Comparison of ENCODE assay signal across 8 cellular contexts in genomic region chr5:1380011-1380817, GRCh38. TPM values are rescaled to one million over a fixed set of nuclear protein-coding genes. Genes with fewer than 3 reads are reported as not detected.
DNase-seq lines count a peak whose midpoint lies in the region; ATAC-seq, FAIRE-seq and TF ChIP-seq lines count a peak whose summit lies in the region.

No MANE protein-coding gene starts in this region.

- peaks cover 15 to 18% of the 10 kb centered on the region in 2 donors for H3K4me1 Mint-ChIP-seq in natural killer cell treated with Interleukin-12 subunit alpha and Interleukin-12 subunit beta and Interleukin-15 and Interleukin-18, amount 100 ng/mL, for 72 hours (ENCODE audit: low read depth in 2 of 2)

- WGBS in H1 (ENCODE audit: extremely low coverage in 1 of 2, insufficient coverage in 1 of 2, insufficient read length in 1 of 2, insufficient replicate concordance in 2 of 2, low coverage in 1 of 2, low lambda C conversion rate in 2 of 2, missing lambda C conversion rate in 1 of 2), 2 experiments = 31% methylated on average over 33 of the region's 34 CpGs; no CpG with 5 or more reads in 1 of the 2 experiments
- WGBS in suprapubic skin = 92% methylated on average over 6 of the region's 34 CpGs

- H2BK120ac ChIP-seq in H1 (replicated peaks; ENCODE audit: low read depth, low read length) = no peak overlapping the region

- no peak overlapping the region for H2AK5ac ChIP-seq in H1 (ENCODE audit: low read depth, low read length)

- H3K4me1 ChIP-seq in H1 (replicated peaks in 1 of 4; ENCODE audit: control insufficient read depth in 3 of 4, insufficient read depth in 4 of 4, low read length in 3 of 4) (peaks cover 0 to 6% (median 4%) of the 10 kb centered on the region in 4 experiments; a peak in 6 of 7 replicates), suprapubic skin (peaks cover 10% of the 10 kb centered on the region)

- no peak overlapping the region for H3K23ac ChIP-seq in H1 (ENCODE audit: insufficient read length)

- H3K14ac ChIP-seq in H1 (ENCODE audit: insufficient read length) = no peak overlapping the region

- H3K18ac ChIP-seq in H1 (ENCODE audit: extremely low read depth, low read length) = no peak overlapping the region; the same call in 1 of the 2 replicates

- no peak overlapping the region for H3K27ac Mint-ChIP-seq in natural killer cell treated with Interleukin-12 subunit alpha and Interleukin-12 subunit beta and Interleukin-15 and Interleukin-18, amount 100 ng/mL, for 72 hours

- H3K27ac ChIP-seq in H1 (ENCODE audit: low read depth, low read length) (no peak overlapping the region), suprapubic skin (no peak overlapping the region)

- peak overlapping the region; percentile 66 for H3K4me3 Mint-ChIP-seq in natural killer cell treated with Interleukin-12 subunit alpha and Interleukin-12 subunit beta and Interleukin-15 and Interleukin-18, amount 100 ng/mL, for 72 hours

- TF ChIP-seq CTCF in AG10803 (conservative IDR thresholded peaks at IDR 0.05; ENCODE audit: low read length) (peak; percentile 43), H1 (IDR thresholded peaks at IDR 0.05; ENCODE audit: control extremely low read depth in 1 of 3, insufficient read depth in 1 of 3, low read depth in 1 of 3, low read length in 3 of 3) (peak in 2 of 3 experiments; percentile 74 to 98; a peak in 3 of 4 replicates), suprapubic skin (IDR thresholded peaks at IDR 0.05) (peak; percentile 43 to 81)

- intact Hi-C loops in posterior vena cava (cut with DNase I) = no loop called here

- H3K36me3 ChIP-seq in H1 (ENCODE audit: control insufficient read depth in 2 of 4, insufficient read depth in 4 of 4, low read length in 3 of 4) = no peaks in the 10 kb centered on the region
- H3K36me3 ChIP-seq in suprapubic skin = no peaks in the 10 kb centered on the region

- FAIRE-seq in H1 (lab: Jason Lieb, UNC) = no peak

- peaks cover 5 to 10% of the 10 kb centered on the region in 2 experiments; a peak in 3 of 4 replicates for H3K9me3 ChIP-seq in H1 (ENCODE audit: insufficient read depth in 2 of 2, low read depth in 1 of 2, low read length in 1 of 2)
- no peaks in the 10 kb centered on the region for H3K9me3 ChIP-seq in suprapubic skin

- H4K5ac ChIP-seq in H1 (ENCODE audit: insufficient read length, low read depth, low read length) = no peak overlapping the region

- H3K23me2 ChIP-seq in H1 (ENCODE audit: low read depth, low read length) = peaks cover 2% of the 10 kb centered on the region; the same call in 1 of the 2 replicates

- CTCF ChIA-PET in H1 (lab: Charles Lee; ENCODE audit: partially characterized antibody) = interaction anchor here (0.7 to 4.0 kb wide), 43 partner anchors 10 to 370 kb away, joined by 3 to 31 read pairs (median 4); no protein-coding TSS in a partner anchor

- peak overlapping the region; percentile 77 for H4K8ac ChIP-seq in H1 (ENCODE audit: extremely low read depth, insufficient read depth, low read length)

- TF ChIP-seq RAD21 in H1 (IDR thresholded peaks at IDR 0.05 in 1 of 2, conservative IDR thresholded peaks at IDR 0.05 in 1 of 2; ENCODE audit: low read depth in 2 of 2, low read length in 2 of 2) = peak; percentile 66 to 78

- H3K36me3 Mint-ChIP-seq in natural killer cell treated with Interleukin-12 subunit alpha and Interleukin-12 subunit beta and Interleukin-15 and Interleukin-18, amount 100 ng/mL, for 72 hours = no peaks in the 10 kb centered on the region

- no peak for TF ChIP-seq POLR2A in H1 (IDR thresholded peaks at IDR 0.05; ENCODE audit: control extremely low read depth in 1 of 2, low read depth in 2 of 2, low read length in 2 of 2)
- TF ChIP-seq POLR2A in suprapubic skin (IDR thresholded peaks at IDR 0.05) = no peak

- H3K4me3 ChIP-seq in AG10803 (ENCODE audit: low read length) (peak overlapping the region; percentile 17; the same call in 1 of the 2 replicates), H1 (ENCODE audit: extremely low read depth in 1 of 4, insufficient read depth in 2 of 4, low read depth in 3 of 4, low read length in 4 of 4) (peak overlapping the region in 1 of 4 experiments; percentile 14; a peak in 3 of 8 replicates), suprapubic skin (peak overlapping the region; percentile 35)

- H2BK15ac ChIP-seq in H1 (ENCODE audit: low read length) = no peak overlapping the region

- H2BK5ac ChIP-seq in H1 (ENCODE audit: low read depth, low read length) = no peak overlapping the region

- 0 out of 2 replicates have a peak overlapping the region, but pooled peaks have one; percentile 14 for H2BK12ac ChIP-seq in H1 (ENCODE audit: low read depth, low read length)

- no peak overlapping the region for H3K9ac ChIP-seq in H1 (replicated peaks in 1 of 4; ENCODE audit: extremely low read depth in 1 of 4, low read depth in 3 of 4, low read length in 3 of 4)

- no peak overlapping the region for H2BK20ac ChIP-seq in H1 (ENCODE audit: low read length)

- POLR2A ChIA-PET in H1 (lab: Charles Lee; ENCODE audit: partially characterized antibody) = interaction anchor here (0.9 to 1.5 kb wide), 6 partner anchors 11 to 88 kb away, joined by 3 to 4 read pairs (median 3); partner anchors contain the start of gene CLPTM1L

- H3K27me3 Mint-ChIP-seq in natural killer cell treated with Interleukin-12 subunit alpha and Interleukin-12 subunit beta and Interleukin-15 and Interleukin-18, amount 100 ng/mL, for 72 hours = no peaks in the 10 kb centered on the region

- no peak for TF ChIP-seq EP300 in H1 (IDR thresholded peaks at IDR 0.05; ENCODE audit: borderline replicate concordance in 1 of 2, low read depth in 2 of 2, low read length in 2 of 2)
- TF ChIP-seq EP300 in suprapubic skin (IDR thresholded peaks at IDR 0.05) = no peak

- H4K20me1 ChIP-seq in H1 (replicated peaks in 1 of 2; ENCODE audit: control insufficient read depth in 1 of 2, insufficient read depth in 2 of 2, low read length in 2 of 2) = peaks cover 0 to 5% of the 10 kb centered on the region in 2 experiments

- H3K79me2 ChIP-seq in H1 (ENCODE audit: control insufficient read depth in 1 of 2, insufficient read depth in 2 of 2, low read length in 2 of 2) = no peaks in the 10 kb centered on the region

- no peaks in the 10 kb centered on the region for H3K79me1 ChIP-seq in H1 (ENCODE audit: low read depth, low read length)

- H2AFZ ChIP-seq in H1 (ENCODE audit: low read length) = no peak overlapping the region

- DNase-seq in AG10803 (ENCODE audit: low read depth) = peak; percentile 42
- peak; percentile 47 for DNase-seq in HuH-7 (ENCODE audit: low spot score)
- peak; percentile 34 to 35 for DNase-seq in activated CD4-positive, alpha-beta T cell treated with anti-CD3 and anti-CD28 coated beads, Interleukin-2, amount 50 U/mL, for 4 hours
- peak in 1 of 2 experiments; percentile 86 for DNase-seq in H1 (ENCODE audit: low read depth in 1 of 2, low spot score in 2 of 2)
- DNase-seq in natural killer cell treated with Interleukin-12 subunit alpha and Interleukin-12 subunit beta and Interleukin-15 and Interleukin-18, amount 100 ng/mL, for 72 hours (ENCODE audit: low spot score) = peak; percentile 77
- no peak for DNase-seq in suprapubic skin (ENCODE audit: low spot score in 2 of 2)
- DNase-seq in posterior vena cava (ENCODE audit: low spot score) = no peak

- peak overlapping the region; percentile 44 to 53 for H3K4me2 ChIP-seq in H1 (ENCODE audit: insufficient read depth in 1 of 2, low read depth in 2 of 2, low read length in 2 of 2)

- H3K56ac ChIP-seq in H1 (replicated peaks; ENCODE audit: insufficient read length, low read depth, low read length) = no peak overlapping the region

- peak; percentile 74 for ATAC-seq in GM19397 (IDR thresholded peaks at IDR 0.05; ENCODE audit: unreplicated experiment)
- peak; percentile 91 to 93 for ATAC-seq in natural killer cell treated with Interleukin-12 subunit alpha and Interleukin-12 subunit beta and Interleukin-15 and Interleukin-18, amount 100 ng/mL, for 72 hours

- no peak overlapping the region for H4K91ac ChIP-seq in H1 (replicated peaks; ENCODE audit: insufficient read length, low read length)

- H3K9me3 Mint-ChIP-seq in natural killer cell treated with Interleukin-12 subunit alpha and Interleukin-12 subunit beta and Interleukin-15 and Interleukin-18, amount 100 ng/mL, for 72 hours = no peaks in the 10 kb centered on the region

- no peak overlapping the region for H3K4ac ChIP-seq in H1 (replicated peaks; ENCODE audit: insufficient read length, low read depth, low read length)

- H3K27me3 ChIP-seq in H1 (replicated peaks in 1 of 4; ENCODE audit: control insufficient read depth in 3 of 4, extremely low read depth in 1 of 4, insufficient read depth in 3 of 4, low read length in 3 of 4) = peaks cover 1 to 30% (median 26%) of the 10 kb centered on the region in 4 experiments
- H3K27me3 ChIP-seq in suprapubic skin = peaks cover 18% of the 10 kb centered on the region

TF ChIP-seq in H1, 55 proteins besides CTCF, POLR2A, EP300 and RAD21 (continues in another document):
- TF ChIP-seq YY1 (IDR thresholded peaks at IDR 0.05; ENCODE audit: low read depth, low read length) = 0 out of 2 replicates have a peak, but pooled peaks have one; percentile 28
- TF ChIP-seq MAX (IDR thresholded peaks at IDR 0.05) = peak; percentile 55
- peak; percentile 27; the same call in 1 of the 2 replicates for TF ChIP-seq TBP (IDR thresholded peaks at IDR 0.05; ENCODE audit: low read depth, low read length)
- peak; percentile 81; the same call in 1 of the 2 replicates for TF ChIP-seq GABPA (IDR thresholded peaks at IDR 0.05; ENCODE audit: borderline replicate concordance, insufficient read depth, low read length)
- TF ChIP-seq BACH1 (IDR thresholded peaks at IDR 0.05; ENCODE audit: low read length) = peak; percentile 31; the same call in 1 of the 2 replicates
- TF ChIP-seq HDAC6 (IDR thresholded peaks at IDR 0.05; ENCODE audit: low read depth, low read length) = no peak
- peak; percentile 63; the same call in 1 of the 2 replicates for TF ChIP-seq EGR1 (IDR thresholded peaks at IDR 0.05; ENCODE audit: borderline replicate concordance, low read depth, low read length)

RNA-seq across cellular contexts. Expression of gene CLPTM1L, which starts 35.3 kb away (rescaled TPM):
- 102 and 109 TPM in 2 replicates for total RNA-seq in H1 (2021; fragmentation: NEBNext Ultra II Directional; extraction: Animal tissue kit (Norgen Biotek cat#: 25700))
- 119 and 122 TPM in 2 replicates for polyA plus RNA-seq in H1 (2011; rRNA removed)
- polyA plus RNA-seq in H1 (2011; cell fraction: cytosol; rRNA removed) = 110 TPM
- 138 TPM for polyA plus RNA-seq in H1 (2011; cell fraction: nucleus; rRNA removed)
- polyA plus RNA-seq in H1 (2012, experiment 1 of 2) = 78.3 to 114 TPM (median 89.5 TPM) in 4 replicates
- polyA plus RNA-seq in H1 (2012, experiment 2 of 2) = 134 TPM
- polyA plus RNA-seq in H1 (2013, experiment 1 of 2) = 79.2 TPM
- 82.6 TPM for polyA plus RNA-seq in H1 (2013, experiment 2 of 2)
- polyA minus RNA-seq in H1 (2011; rRNA and poly(A)+ RNA removed) = 97.1 and 170 TPM in 2 replicates
- 66.9 TPM for polyA minus RNA-seq in H1 (2011; cell fraction: cytosol; rRNA and poly(A)+ RNA removed)
- polyA minus RNA-seq in H1 (2011; cell fraction: nucleus; rRNA and poly(A)+ RNA removed) = 56.8 TPM
- total RNA-seq in natural killer cell treated with Interleukin-12 subunit alpha and Interleukin-12 subunit beta and Interleukin-15 and Interleukin-18, amount 100 ng/mL, for 72 hours = 100 to 1,000 TPM; 112 to 178 TPM
- total RNA-seq in suprapubic skin (100 to 1,000 TPM in 1 of 4 donors, 10 to 100 TPM in 3; 62.6 to 132 (median 93.5) TPM), posterior vena cava (10 to 100 TPM; 56.5 to 65.9 TPM)

Comparison
In these comparisons a context has a peak if more than half of its experiments do, and no peak if none do; other contexts are left out.
1. DNase-seq: peak in AG10803 (single experiment), HuH-7 (single experiment), activated CD4-positive, alpha-beta T cell treated with anti-CD3 and anti-CD28 coated beads, Interleukin-2, amount 50 U/mL, for 4 hours (2 of 2) and natural killer cell treated with Interleukin-12 subunit alpha and Interleukin-12 subunit beta and Interleukin-15 and Interleukin-18, amount 100 ng/mL, for 72 hours (single experiment); none in suprapubic skin (0 of 2) and posterior vena cava (single experiment).
2. Peak in every context shown above with its lines, with median percentiles within 50 percentile points of each other: CTCF ChIP-seq.